ENCODE assay signal across 15 cellular contexts in the genomic region with DNA sequence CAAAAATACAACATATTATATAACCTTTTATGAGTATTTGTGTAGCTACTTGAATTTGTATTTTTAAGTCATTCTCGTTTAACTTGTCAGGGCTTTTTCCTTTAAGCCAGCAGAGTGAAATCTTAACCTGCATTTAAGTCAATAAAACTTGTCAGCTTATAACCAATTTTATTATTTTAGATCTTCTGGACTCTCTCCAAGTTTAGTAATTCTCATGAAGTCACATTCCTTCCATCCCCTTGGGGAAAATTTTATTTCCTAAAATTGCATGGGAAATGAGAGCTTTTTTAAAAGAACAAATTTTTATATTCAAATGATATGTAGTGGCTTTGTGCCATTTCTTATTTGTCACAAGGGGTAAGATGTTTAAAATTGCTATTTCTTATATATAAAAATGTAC.
DNase-seq lines count a peak whose midpoint lies in the region; ATAC-seq and TF ChIP-seq lines count a peak whose summit lies in the region.
"Had no signal": no experiment of that assay in that cellular context is flagged by ENCODE, and none has a peak within 500 bp of the region (broad histone marks: within the 10 kb centered on the region; RNA-seq: fewer than 3 reads in every experiment).

No MANE protein-coding gene starts in this region.

- ATAC-seq in natural killer cell = no peak
- ATAC-seq in natural killer cell treated with Interleukin-12 subunit alpha and Interleukin-12 subunit beta and Interleukin-15 and Interleukin-18, amount 100 ng/mL, for 72 hours = no peak
- no peak for ATAC-seq in central memory CD8-positive, alpha-beta T cell (replicated peaks; ENCODE audit: extremely low read depth, poor library complexity, severe bottlenecking)
- ATAC-seq: A549 had no signal

- no peak overlapping the region for H3K4ac ChIP-seq in trophoblast cell (ENCODE audit: low read depth, low read length)

- no peak for DNase-seq in natural killer cell
- DNase-seq in natural killer cell treated with Interleukin-12 subunit alpha and Interleukin-12 subunit beta and Interleukin-15 and Interleukin-18, amount 100 ng/mL, for 72 hours (ENCODE audit: low spot score) = no peak
- no peak for DNase-seq in central memory CD8-positive, alpha-beta T cell (ENCODE audit: low spot score in 2 of 2)
- no peak for DNase-seq in mesothelial cell of epicardium (ENCODE audit: low spot score in 2 of 2, unreplicated experiment in 2 of 2)
- no peak for DNase-seq in activated CD8-positive, alpha-beta memory T cell treated with anti-CD3 and anti-CD28 coated beads for 24 hours
- no peak for DNase-seq in HuH-7.5 (ENCODE audit: low spot score)
- no peak for DNase-seq in activated T-cell treated with anti-CD3 and anti-CD28 coated beads, Interleukin-2, amount 50 U/mL, for 48 hours
- no peak for DNase-seq in trophoblast cell
- DNase-seq: activated CD4-positive, alpha-beta T cell treated with anti-CD3 and anti-CD28 coated beads for 48 hours; C1 segment of cervical spinal cord; Calu3; left cardiac atrium; NCI-H146; NCI-H2171 had no signal

- no peaks in the 10 kb centered on the region for H3K27me3 ChIP-seq in trophoblast cell (ENCODE audit: insufficient read depth, low read length)

- H3K79me2 ChIP-seq in trophoblast cell (ENCODE audit: control insufficient read depth, insufficient read depth, low read length, poor library complexity) = no peaks in the 10 kb centered on the region

- H3K4me1 ChIP-seq in trophoblast cell (ENCODE audit: control insufficient read depth in 1 of 2, insufficient read depth in 2 of 2, low read length in 2 of 2) = no peaks in the 10 kb centered on the region

- no peaks in the 10 kb centered on the region for H3K27me3 Mint-ChIP-seq in natural killer cell (ENCODE audit: low read depth in 2 of 2)
- H3K27me3 Mint-ChIP-seq in natural killer cell treated with Interleukin-12 subunit alpha and Interleukin-12 subunit beta and Interleukin-15 and Interleukin-18, amount 100 ng/mL, for 72 hours = no peaks in the 10 kb centered on the region
- H3K27me3 Mint-ChIP-seq in central memory CD8-positive, alpha-beta T cell = no peaks in the 10 kb centered on the region
- H3K27me3 Mint-ChIP-seq in mesothelial cell of epicardium (ENCODE audit: low read depth) = no peaks in the 10 kb centered on the region

- no peak overlapping the region for H2BK5ac ChIP-seq in trophoblast cell (ENCODE audit: low read depth, low read length, poor library complexity)

- no peak overlapping the region for H2AFZ ChIP-seq in trophoblast cell (ENCODE audit: insufficient read depth, low read length, poor library complexity)

- no peak overlapping the region for H3K23ac ChIP-seq in trophoblast cell (ENCODE audit: low read length)

- no peak overlapping the region for H4K91ac ChIP-seq in trophoblast cell (ENCODE audit: low read depth, low read length)

- H3K36me3 ChIP-seq in trophoblast cell (ENCODE audit: control insufficient read depth in 1 of 2, insufficient read depth in 2 of 2, low read length in 2 of 2) = peaks cover 2% of the 10 kb centered on the region in 2 experiments

- no peak overlapping the region for H2AK5ac ChIP-seq in trophoblast cell (ENCODE audit: low read length)

- H3K4me1 Mint-ChIP-seq in natural killer cell = peaks cover 38 to 44% of the 10 kb centered on the region in 2 donors
- peaks cover 16 to 22% of the 10 kb centered on the region in 2 donors for H3K4me1 Mint-ChIP-seq in natural killer cell treated with Interleukin-12 subunit alpha and Interleukin-12 subunit beta and Interleukin-15 and Interleukin-18, amount 100 ng/mL, for 72 hours (ENCODE audit: low read depth in 2 of 2)
- peaks cover 30% of the 10 kb centered on the region for H3K4me1 Mint-ChIP-seq in central memory CD8-positive, alpha-beta T cell
- H3K4me1 Mint-ChIP-seq in mesothelial cell of epicardium = peaks cover 17% of the 10 kb centered on the region

- no CpG with 5 or more reads among the region's 1 CpG for WGBS in trophoblast cell (ENCODE audit: extremely low coverage, insufficient coverage, insufficient read length)

- no peak overlapping the region for H2BK120ac ChIP-seq in trophoblast cell (ENCODE audit: insufficient read depth, low read length, poor library complexity)

- no peak overlapping the region for H3K18ac ChIP-seq in trophoblast cell (ENCODE audit: low read length)

- no peak overlapping the region for H3K27ac ChIP-seq in trophoblast cell (ENCODE audit: low read depth, low read length)
- H3K27ac ChIP-seq: A549 had no signal

- H2BK12ac ChIP-seq in trophoblast cell (ENCODE audit: low read length) = no peak overlapping the region

- H3K4me3 ChIP-seq in trophoblast cell (ENCODE audit: low read depth, low read length) = no peak overlapping the region
- H3K4me3 ChIP-seq: A549 had no signal

- H3K36me3 Mint-ChIP-seq in natural killer cell (peaks cover 7% of the 10 kb centered on the region), mesothelial cell of epicardium (peaks cover 10% of the 10 kb centered on the region)
- H3K36me3 Mint-ChIP-seq in natural killer cell treated with Interleukin-12 subunit alpha and Interleukin-12 subunit beta and Interleukin-15 and Interleukin-18, amount 100 ng/mL, for 72 hours = peaks cover 15% of the 10 kb centered on the region
- H3K36me3 Mint-ChIP-seq in central memory CD8-positive, alpha-beta T cell (ENCODE audit: insufficient read depth) = peaks cover 32% of the 10 kb centered on the region

- no peak overlapping the region for H4K12ac ChIP-seq in trophoblast cell (ENCODE audit: low read depth, low read length)

- H3K27ac Mint-ChIP-seq in natural killer cell (peak overlapping the region; percentile 15 to 43), mesothelial cell of epicardium (peak overlapping the region; percentile 0)
- H3K27ac Mint-ChIP-seq in natural killer cell treated with Interleukin-12 subunit alpha and Interleukin-12 subunit beta and Interleukin-15 and Interleukin-18, amount 100 ng/mL, for 72 hours = peak overlapping the region in 1 of 2 donors; percentile 45
- H3K27ac Mint-ChIP-seq in central memory CD8-positive, alpha-beta T cell (ENCODE audit: low read depth) = peak overlapping the region; percentile 74

- intact Hi-C loops in natural killer cell (cut with micrococcal nuclease) = no loop called here

- no peaks in the 10 kb centered on the region for H3K79me1 ChIP-seq in trophoblast cell (ENCODE audit: low read length)

- H3K9me3 Mint-ChIP-seq in natural killer cell (no peaks in the 10 kb centered on the region), mesothelial cell of epicardium (no peaks in the 10 kb centered on the region)
- no peaks in the 10 kb centered on the region for H3K9me3 Mint-ChIP-seq in natural killer cell treated with Interleukin-12 subunit alpha and Interleukin-12 subunit beta and Interleukin-15 and Interleukin-18, amount 100 ng/mL, for 72 hours
- H3K9me3 Mint-ChIP-seq in central memory CD8-positive, alpha-beta T cell = no peaks in the 10 kb centered on the region

- no peaks in the 10 kb centered on the region for H3K9me3 ChIP-seq in trophoblast cell (ENCODE audit: insufficient read depth, low read depth, low read length)
- H3K9me3 ChIP-seq: A549 had no signal

- no peak overlapping the region for H3K14ac ChIP-seq in trophoblast cell (ENCODE audit: low read length)

- H4K8ac ChIP-seq in trophoblast cell (ENCODE audit: low read depth, low read length) = no peak overlapping the region

- no peak overlapping the region for H3K9ac ChIP-seq in trophoblast cell (ENCODE audit: low read length)

- H3K4me2 ChIP-seq in trophoblast cell (ENCODE audit: low read length) = no peak overlapping the region
- H3K4me2 ChIP-seq: A549 had no signal

- TF ChIP-seq CTCF in natural killer cell (IDR thresholded peaks at IDR 0.05) (no peak), mesothelial cell of epicardium (IDR thresholded peaks at IDR 0.05; ENCODE audit: unreplicated experiment) (no peak)

- H3K4me3 Mint-ChIP-seq in natural killer cell (no peak overlapping the region), mesothelial cell of epicardium (no peak overlapping the region)
- H3K4me3 Mint-ChIP-seq in natural killer cell treated with Interleukin-12 subunit alpha and Interleukin-12 subunit beta and Interleukin-15 and Interleukin-18, amount 100 ng/mL, for 72 hours = no peak overlapping the region
- no peak overlapping the region for H3K4me3 Mint-ChIP-seq in central memory CD8-positive, alpha-beta T cell
